9 cellular contexts compared by ENCODE assay signal in genomic region chr12:77325505-77325904, GRCh38.
DNase-seq lines count a peak whose midpoint lies in the region; ATAC-seq, FAIRE-seq and TF ChIP-seq lines count a peak whose summit lies in the region.
"Had no signal": no experiment of that assay in that cellular context is flagged by ENCODE, and none has a peak within 500 bp of the region (broad histone marks: within the 10 kb centered on the region; RNA-seq: fewer than 3 reads in every experiment).

No MANE protein-coding gene starts in this region.

- TF ChIP-seq CTCF in CD14-positive monocyte (IDR thresholded peaks at IDR 0.05) (no peak), KMS-11 (conservative IDR thresholded peaks at IDR 0.05; ENCODE audit: low read depth, low read length) (no peak), endothelial cell (IDR thresholded peaks at IDR 0.05; ENCODE audit: unreplicated experiment) (no peak), D721Med (IDR thresholded peaks at IDR 0.05; ENCODE audit: insufficient read depth, missing control alignments) (no peak)

- no peaks in the 10 kb centered on the region for H3K9me3 ChIP-seq in neuronal stem cell (replicated peaks in 1 of 2; ENCODE audit: control insufficient read depth in 2 of 2, insufficient read depth in 1 of 2, low read depth in 1 of 2, low read length in 2 of 2)
- H3K9me3 ChIP-seq: HAP-1 had no signal

- no peak overlapping the region for H3K14ac ChIP-seq in neuronal stem cell (ENCODE audit: low read length)

- no peak overlapping the region for H2BK5ac ChIP-seq in neuronal stem cell (ENCODE audit: low read length)

- H4K20me1 ChIP-seq in KMS-11 (ENCODE audit: insufficient read depth): no peaks in the 10 kb centered on the region

- H3K9ac ChIP-seq in KMS-11 (no peak overlapping the region), neuronal stem cell (ENCODE audit: low read depth, low read length, poor library complexity) (peak overlapping the region; percentile 79)

- peak overlapping the region; percentile 16 for H2BK12ac ChIP-seq in neuronal stem cell (ENCODE audit: low read length)

- ATAC-seq in GM21723 (IDR thresholded peaks at IDR 0.05; ENCODE audit: unreplicated experiment) (no peak), GM21390 (IDR thresholded peaks at IDR 0.05; ENCODE audit: unreplicated experiment) (no peak), GM19035 (IDR thresholded peaks at IDR 0.05; ENCODE audit: unreplicated experiment) (no peak)

- no peak overlapping the region for H3K4ac ChIP-seq in neuronal stem cell (ENCODE audit: low read length)

- peak overlapping the region; percentile 96 for H3K4me2 ChIP-seq in KMS-11
- peak overlapping the region; percentile 79 for H3K4me2 ChIP-seq in neuronal stem cell (ENCODE audit: insufficient read depth, low read length, poor library complexity, severe bottlenecking)

- H3K27me3 Mint-ChIP-seq in CD14-positive monocyte (ENCODE audit: low read depth in 3 of 3): peaks cover 37 to 50% (median 41%) of the 10 kb centered on the region in 3 donors
- H3K27me3 Mint-ChIP-seq in endothelial cell (ENCODE audit: unreplicated experiment): no peaks in the 10 kb centered on the region

- H3K9me3 Mint-ChIP-seq in CD14-positive monocyte (peaks cover 0 to 8% (median 3%) of the 10 kb centered on the region in 7 donors), endothelial cell (ENCODE audit: unreplicated experiment) (no peaks in the 10 kb centered on the region)

- H2AFZ ChIP-seq in KMS-11 (ENCODE audit: low read depth): peak overlapping the region; percentile 98; the same call in 1 of the 2 replicates
- H2AFZ ChIP-seq in neuronal stem cell (ENCODE audit: low read length): peak overlapping the region; percentile 100

- H3K79me2 ChIP-seq in KMS-11 (ENCODE audit: insufficient read depth, low read depth): no peaks in the 10 kb centered on the region

- no peak overlapping the region for H2BK15ac ChIP-seq in neuronal stem cell (ENCODE audit: low read length)

- H4K8ac ChIP-seq in neuronal stem cell (ENCODE audit: low read depth, low read length): no peak overlapping the region

- intact Hi-C loops in CD14-positive monocyte (cut with micrococcal nuclease): no loop called here

- no peak overlapping the region for H2BK120ac ChIP-seq in neuronal stem cell (ENCODE audit: low read depth, low read length)

- H3K36me3 Mint-ChIP-seq in CD14-positive monocyte: peaks cover 0 to 4% of the 10 kb centered on the region in 2 donors
- H3K36me3 Mint-ChIP-seq in endothelial cell (ENCODE audit: low read depth, unreplicated experiment): no peaks in the 10 kb centered on the region

- H3K23ac ChIP-seq in neuronal stem cell (ENCODE audit: low read depth, low read length, poor library complexity): no peak overlapping the region

- H3K27ac ChIP-seq in KMS-11: no peak overlapping the region
- no peak overlapping the region for H3K27ac ChIP-seq in neuronal stem cell (replicated peaks; ENCODE audit: low read length)

- H4K91ac ChIP-seq in neuronal stem cell (ENCODE audit: low read depth, low read length, poor library complexity): no peak overlapping the region

- peaks cover 4% of the 10 kb centered on the region for H3K4me1 ChIP-seq in KMS-11 (ENCODE audit: low read depth, poor library complexity, severe bottlenecking)
- H3K4me1 ChIP-seq in neuronal stem cell (ENCODE audit: control insufficient read depth in 2 of 2, insufficient read depth in 1 of 2, low read depth in 1 of 2, low read length in 2 of 2): peaks cover 0 to 7% of the 10 kb centered on the region in 2 donors
- H3K4me1 ChIP-seq: HAP-1 had no signal

- no peaks in the 10 kb centered on the region for H3K79me1 ChIP-seq in neuronal stem cell (ENCODE audit: low read depth, low read length)

- WGBS in neuronal stem cell (ENCODE audit: extremely low coverage in 2 of 2, insufficient read length in 2 of 2, insufficient replicate concordance in 1 of 2), 2 donors: no CpG with 5 or more reads among the region's 24 CpGs

- H3K36me3 ChIP-seq in KMS-11 (ENCODE audit: insufficient read depth) (no peaks in the 10 kb centered on the region), neuronal stem cell (replicated peaks in 1 of 2; ENCODE audit: control insufficient read depth in 2 of 2, insufficient read depth in 2 of 2, low read length in 2 of 2) (no peaks in the 10 kb centered on the region)
- H3K36me3 ChIP-seq: HAP-1 had no signal

- FAIRE-seq in D721Med (lab: Jason Lieb, UNC): no peak

- H3K4me3 ChIP-seq in KMS-11 (IDR thresholded peaks at IDR 0.05; ENCODE audit: insufficient read depth, low read depth, low read length) (no peak overlapping the region), neuronal stem cell (ENCODE audit: low read length in 2 of 2) (peak overlapping the region; percentile 56 to 79)

- peak overlapping the region; percentile 75 to 95 for H3K4me3 Mint-ChIP-seq in CD14-positive monocyte
- peak overlapping the region; percentile 92 for H3K4me3 Mint-ChIP-seq in endothelial cell (ENCODE audit: unreplicated experiment)

- no peak overlapping the region for H2AK5ac ChIP-seq in neuronal stem cell (ENCODE audit: low read depth, low read length)

- H3K4me1 Mint-ChIP-seq in CD14-positive monocyte (peaks cover 16% of the 10 kb centered on the region), endothelial cell (ENCODE audit: unreplicated experiment) (peaks cover 12% of the 10 kb centered on the region)

- H3K18ac ChIP-seq in neuronal stem cell (ENCODE audit: low read length): peak overlapping the region; percentile 80

- H3K27ac Mint-ChIP-seq in CD14-positive monocyte (no peak overlapping the region), endothelial cell (ENCODE audit: unreplicated experiment) (peak overlapping the region; percentile 17)

- no peaks in the 10 kb centered on the region; the same call in 1 of the 2 replicates for H3K27me3 ChIP-seq in KMS-11 (ENCODE audit: insufficient read depth, low read depth)
- H3K27me3 ChIP-seq in neuronal stem cell (ENCODE audit: control insufficient read depth in 3 of 3, insufficient read depth in 3 of 3, low read depth in 1 of 3, low read length in 3 of 3): peaks cover 0 to 36% (median 7%) of the 10 kb centered on the region in 3 experiments

- DNase-seq in CD14-positive monocyte (ENCODE audit: low spot score) (no peak), endothelial cell (ENCODE audit: low spot score) (peak; percentile 46), neuronal stem cell (ENCODE audit: low spot score) (no peak), D721Med (ENCODE audit: insufficient read length, low spot score) (no peak)
